ENCODE assay signal across 1 cellular context in the genomic region with DNA sequence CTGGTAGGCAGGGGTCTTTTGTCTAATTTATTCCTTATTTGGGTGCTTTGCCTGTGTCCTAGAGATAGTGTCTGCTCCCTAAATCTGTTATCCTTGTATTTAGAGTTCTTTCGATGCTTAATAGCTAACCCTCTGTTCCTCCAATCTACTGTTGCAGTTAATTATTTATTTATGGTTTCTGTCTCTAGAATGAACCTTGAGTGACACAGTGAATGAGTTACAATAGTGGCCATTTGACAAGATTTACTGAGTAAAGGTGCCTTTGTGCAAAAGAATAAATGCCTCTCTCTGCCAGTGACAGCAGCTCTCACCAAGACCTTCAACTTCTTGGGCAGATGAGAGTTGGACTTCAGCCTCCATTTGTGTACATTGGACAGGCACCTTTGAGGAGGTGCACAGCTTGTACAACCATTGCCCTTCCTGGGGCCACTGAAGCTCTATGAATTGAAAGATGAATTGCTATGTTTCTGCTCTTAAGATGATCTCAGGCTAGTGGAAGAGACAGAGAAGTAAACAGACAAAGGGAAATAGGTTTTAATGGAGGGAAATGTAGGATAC.
TF ChIP-seq lines count a peak whose summit lies in the region.

No MANE protein-coding gene starts in this region.

TF ChIP-seq in GM12878, 131 proteins besides CTCF, POLR2A, EP300 and RAD21 (continued from another document):
- TF ChIP-seq, protein P1, sequence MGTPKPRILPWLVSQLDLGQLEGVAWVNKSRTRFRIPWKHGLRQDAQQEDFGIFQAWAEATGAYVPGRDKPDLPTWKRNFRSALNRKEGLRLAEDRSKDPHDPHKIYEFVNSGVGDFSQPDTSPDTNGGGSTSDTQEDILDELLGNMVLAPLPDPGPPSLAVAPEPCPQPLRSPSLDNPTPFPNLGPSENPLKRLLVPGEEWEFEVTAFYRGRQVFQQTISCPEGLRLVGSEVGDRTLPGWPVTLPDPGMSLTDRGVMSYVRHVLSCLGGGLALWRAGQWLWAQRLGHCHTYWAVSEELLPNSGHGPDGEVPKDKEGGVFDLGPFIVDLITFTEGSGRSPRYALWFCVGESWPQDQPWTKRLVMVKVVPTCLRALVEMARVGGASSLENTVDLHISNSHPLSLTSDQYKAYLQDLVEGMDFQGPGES (IDR thresholded peaks at IDR 0.05) = no peak
- TF ChIP-seq SUPT20H (IDR thresholded peaks at IDR 0.05; ENCODE audit: borderline replicate concordance, control insufficient read depth, low read depth, low read length) (no peak), POLR2AphosphoS5 (IDR thresholded peaks at IDR 0.05; ENCODE audit: low read length) (no peak), SMAD5 (IDR thresholded peaks at IDR 0.05; ENCODE audit: low read depth) (no peak), RBBP5 (conservative IDR thresholded peaks at IDR 0.05) (no peak)
- TF ChIP-seq, protein P2, sequence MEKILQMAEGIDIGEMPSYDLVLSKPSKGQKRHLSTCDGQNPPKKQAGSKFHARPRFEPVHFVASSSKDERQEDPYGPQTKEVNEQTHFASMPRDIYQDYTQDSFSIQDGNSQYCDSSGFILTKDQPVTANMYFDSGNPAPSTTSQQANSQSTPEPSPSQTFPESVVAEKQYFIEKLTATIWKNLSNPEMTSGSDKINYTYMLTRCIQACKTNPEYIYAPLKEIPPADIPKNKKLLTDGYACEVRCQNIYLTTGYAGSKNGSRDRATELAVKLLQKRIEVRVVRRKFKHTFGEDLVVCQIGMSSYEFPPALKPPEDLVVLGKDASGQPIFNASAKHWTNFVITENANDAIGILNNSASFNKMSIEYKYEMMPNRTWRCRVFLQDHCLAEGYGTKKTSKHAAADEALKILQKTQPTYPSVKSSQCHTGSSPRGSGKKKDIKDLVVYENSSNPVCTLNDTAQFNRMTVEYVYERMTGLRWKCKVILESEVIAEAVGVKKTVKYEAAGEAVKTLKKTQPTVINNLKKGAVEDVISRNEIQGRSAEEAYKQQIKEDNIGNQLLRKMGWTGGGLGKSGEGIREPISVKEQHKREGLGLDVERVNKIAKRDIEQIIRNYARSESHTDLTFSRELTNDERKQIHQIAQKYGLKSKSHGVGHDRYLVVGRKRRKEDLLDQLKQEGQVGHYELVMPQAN (conservative IDR thresholded peaks at IDR 0.05) = no peak
- TF ChIP-seq, protein P3, sequence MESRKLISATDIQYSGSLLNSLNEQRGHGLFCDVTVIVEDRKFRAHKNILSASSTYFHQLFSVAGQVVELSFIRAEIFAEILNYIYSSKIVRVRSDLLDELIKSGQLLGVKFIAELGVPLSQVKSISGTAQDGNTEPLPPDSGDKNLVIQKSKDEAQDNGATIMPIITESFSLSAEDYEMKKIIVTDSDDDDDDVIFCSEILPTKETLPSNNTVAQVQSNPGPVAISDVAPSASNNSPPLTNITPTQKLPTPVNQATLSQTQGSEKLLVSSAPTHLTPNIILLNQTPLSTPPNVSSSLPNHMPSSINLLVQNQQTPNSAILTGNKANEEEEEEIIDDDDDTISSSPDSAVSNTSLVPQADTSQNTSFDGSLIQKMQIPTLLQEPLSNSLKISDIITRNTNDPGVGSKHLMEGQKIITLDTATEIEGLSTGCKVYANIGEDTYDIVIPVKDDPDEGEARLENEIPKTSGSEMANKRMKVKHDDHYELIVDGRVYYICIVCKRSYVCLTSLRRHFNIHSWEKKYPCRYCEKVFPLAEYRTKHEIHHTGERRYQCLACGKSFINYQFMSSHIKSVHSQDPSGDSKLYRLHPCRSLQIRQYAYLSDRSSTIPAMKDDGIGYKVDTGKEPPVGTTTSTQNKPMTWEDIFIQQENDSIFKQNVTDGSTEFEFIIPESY (IDR thresholded peaks at IDR 0.05) = no peak
